In genomic region chr16:69712914-69713581, GRCh38 we compare ENCODE assay signal across 21 cellular contexts.
"Had no signal": no experiment of that assay in that cellular context is flagged by ENCODE, and none has a peak within 500 bp of the region (broad histone marks: within the 10 kb centered on the region; RNA-seq: fewer than 3 reads in every experiment).

No MANE protein-coding gene starts in this region.

- H3K4me3 ChIP-seq: gastrocnemius medialis, heart right ventricle, lower lobe of right lung, neural progenitor cell, pancreas, transverse colon, vagina had no signal

- H3K4me1 Mint-ChIP-seq: central memory CD8-positive, alpha-beta T cell; stimulated activated memory B cell treated with anti-CD40 and anti-IgM and Interleukin-4, amounts not matched to agents 10 μg/mL and 1 μg/mL and 100 μg/mL, for 72 hours had no signal

- H3K27ac Mint-ChIP-seq: activated naive CD8-positive, alpha-beta T cell treated with anti-CD3 and anti-CD28 coated beads for 36 hours; effector memory CD8-positive, alpha-beta T cell; mesothelial cell of epicardium; neural progenitor cell; stimulated activated memory B cell treated with anti-CD40 and anti-IgM and Interleukin-4, amounts not matched to agents 10 μg/mL and 1 μg/mL and 100 μg/mL, for 72 hours; T-helper 2 cell treated with Interferon-gamma antibody and Interleukin-4, amounts not matched to agents 5 μg/mL and 100 μg/mL, for 36 hours had no signal

- H3K4me2 ChIP-seq: neural progenitor cell had no signal

- H3K27ac ChIP-seq: gastrocnemius medialis, heart right ventricle, lower lobe of right lung, neural progenitor cell, transverse colon, vagina had no signal

- H3K9me3 ChIP-seq: gastrocnemius medialis, heart right ventricle, lower lobe of right lung, pancreas, transverse colon, vagina had no signal

- H3K4me3 Mint-ChIP-seq: activated naive CD8-positive, alpha-beta T cell treated with anti-CD3 and anti-CD28 coated beads for 36 hours; brain; central memory CD8-positive, alpha-beta T cell; effector memory CD8-positive, alpha-beta T cell; mesothelial cell of epicardium; neural progenitor cell; stimulated activated memory B cell treated with anti-CD40 and anti-IgM and Interleukin-4, amounts not matched to agents 10 μg/mL and 1 μg/mL and 100 μg/mL, for 72 hours; T-helper 2 cell treated with Interferon-gamma antibody and Interleukin-4, amounts not matched to agents 5 μg/mL and 100 μg/mL, for 36 hours had no signal

- H3K27me3 Mint-ChIP-seq: activated naive CD8-positive, alpha-beta T cell treated with anti-CD3 and anti-CD28 coated beads for 36 hours; brain; central memory CD8-positive, alpha-beta T cell; effector memory CD8-positive, alpha-beta T cell; stimulated activated memory B cell treated with anti-CD40 and anti-IgM and Interleukin-4, amounts not matched to agents 10 μg/mL and 1 μg/mL and 100 μg/mL, for 72 hours had no signal

- H3K36me3 Mint-ChIP-seq: activated naive CD8-positive, alpha-beta T cell treated with anti-CD3 and anti-CD28 coated beads for 36 hours had no signal

- ATAC-seq: effector memory CD8-positive, alpha-beta T cell; gastrocnemius medialis; heart right ventricle; left cardiac atrium; lower lobe of right lung; stimulated activated memory B cell treated with anti-CD40 and anti-IgM and Interleukin-4, amounts not matched to agents 10 μg/mL and 1 μg/mL and 100 μg/mL, for 72 hours had no signal

- H2AFZ ChIP-seq: neural progenitor cell had no signal

- H3K9me3 Mint-ChIP-seq: activated naive CD8-positive, alpha-beta T cell treated with anti-CD3 and anti-CD28 coated beads for 36 hours; brain; central memory CD8-positive, alpha-beta T cell; effector memory CD8-positive, alpha-beta T cell; mesothelial cell of epicardium; neural progenitor cell; stimulated activated memory B cell treated with anti-CD40 and anti-IgM and Interleukin-4, amounts not matched to agents 10 μg/mL and 1 μg/mL and 100 μg/mL, for 72 hours; T-helper 2 cell treated with Interferon-gamma antibody and Interleukin-4, amounts not matched to agents 5 μg/mL and 100 μg/mL, for 36 hours had no signal

- H3K9ac ChIP-seq: neural progenitor cell had no signal

- H3K4me1 ChIP-seq: gastrocnemius medialis, neural progenitor cell had no signal

- H3K27me3 ChIP-seq: gastrocnemius medialis, heart right ventricle, neural progenitor cell, pancreas, transverse colon, vagina had no signal

- DNase-seq: activated CD4-positive, alpha-beta T cell treated with anti-CD3 and anti-CD28 coated beads, Interleukin-2, amount 50 U/mL, for 4 hours; activated CD4-positive, CD25-positive, alpha-beta regulatory T cell treated with anti-CD3 and anti-CD28 coated beads, Interleukin-2, amount 50 U/mL, for 72 hours; activated naive CD8-positive, alpha-beta T cell treated with anti-CD3 and anti-CD28 coated beads for 36 hours; dermis blood vessel endothelial cell; effector memory CD8-positive, alpha-beta T cell; gastrocnemius medialis; heart right ventricle; left cardiac atrium; lower lobe of right lung; retina; stimulated activated CD4-positive, alpha-beta T cell treated with anti-CD3 and anti-CD28 coated beads, Interleukin-2, amount 100 ng/mL, for 48 hours; substantia nigra; transverse colon had no signal

- H3K36me3 ChIP-seq: neural progenitor cell, pancreas had no signal
